ENCODE assay signal across 1 cellular context in genomic region chr6:17311595-17312311, GRCh38.
TF ChIP-seq lines count a peak whose summit lies in the region.

No MANE protein-coding gene starts in this region.

TF ChIP-seq in K562, 482 proteins besides CTCF, POLR2A, EP300 and RAD21 (continued from another document and continues in another):
- no peak for TF ChIP-seq TSHZ1 (CRISPR knock-in tag; IDR thresholded peaks at IDR 0.05)
- TF ChIP-seq ZNF41 (CRISPR knock-in tag; conservative IDR thresholded peaks at IDR 0.05): no peak
- no peak for TF ChIP-seq SIX5 (IDR thresholded peaks at IDR 0.05; ENCODE audit: borderline replicate concordance in 1 of 2, insufficient read depth in 1 of 2, low read depth in 1 of 2, low read length in 2 of 2)
- peak; percentile 28; the same call in 1 of the 2 replicates for TF ChIP-seq SMARCC2 (IDR thresholded peaks at IDR 0.05; ENCODE audit: low read depth)
- TF ChIP-seq SMARCA4 (IDR thresholded peaks at IDR 0.05): peak; percentile 61; the same call in 1 of the 2 replicates
- TF ChIP-seq CCNT2 (IDR thresholded peaks at IDR 0.05; ENCODE audit: borderline replicate concordance, extremely low read depth, insufficient read length, low read depth, low read length): no peak
- TF ChIP-seq ZFX (CRISPR knock-in tag; IDR thresholded peaks at IDR 0.05): no peak
- TF ChIP-seq PCBP1 (IDR thresholded peaks at IDR 0.05; ENCODE audit: low read depth, low read length, poor library complexity, severe bottlenecking): no peak
- TF ChIP-seq ZNF407 (IDR thresholded peaks at IDR 0.05; ENCODE audit: low read depth): no peak
- TF ChIP-seq POU5F1 (IDR thresholded peaks at IDR 0.05; ENCODE audit: borderline replicate concordance, low read depth, low read length, partially characterized antibody): no peak
- no peak for TF ChIP-seq MYNN (IDR thresholded peaks at IDR 0.05)
- no peak for TF ChIP-seq MYNN (CRISPR knock-in tag; IDR thresholded peaks at IDR 0.05)
- TF ChIP-seq MAFF (IDR thresholded peaks at IDR 0.05; ENCODE audit: low read length): peak; percentile 62; the same call in 1 of the 2 replicates
- no peak for TF ChIP-seq ZNF444 (CRISPR knock-in tag; IDR thresholded peaks at IDR 0.05)
- no peak; the same call in 1 of the 2 replicates for TF ChIP-seq LCOR (CRISPR knock-in tag; IDR thresholded peaks at IDR 0.05)
- TF ChIP-seq RBFOX2 (IDR thresholded peaks at IDR 0.05; ENCODE audit: low read depth, low read length): 0 out of 2 replicates have a peak, but pooled peaks have one; percentile 33
- peak; percentile 68 for TF ChIP-seq JUND (IDR thresholded peaks at IDR 0.05; ENCODE audit: borderline replicate concordance, low read depth, low read length)
- peak; percentile 84; the same call in 2 of the 3 replicates for TF ChIP-seq JUND (tag; IDR thresholded peaks at IDR 0.05; ENCODE audit: borderline replicate concordance, low read depth, low read length)
- no peak for TF ChIP-seq BCLAF1 (IDR thresholded peaks at IDR 0.05; ENCODE audit: borderline replicate concordance in 1 of 2, control insufficient read depth in 1 of 2, low read depth in 2 of 2, low read length in 1 of 2)
- TF ChIP-seq SIRT6 (IDR thresholded peaks at IDR 0.05; ENCODE audit: low read depth, low read length): no peak
- TF ChIP-seq ZBTB34 (CRISPR knock-in tag; IDR thresholded peaks at IDR 0.05): no peak
- TF ChIP-seq ZNF140 (CRISPR knock-in tag; IDR thresholded peaks at IDR 0.05): no peak
- TF ChIP-seq CREB3L1 (IDR thresholded peaks at IDR 0.05; ENCODE audit: borderline replicate concordance, low read depth): no peak
- peak; percentile 27; the same call in 1 of the 2 replicates for TF ChIP-seq TFAP4 (CRISPR knock-in tag; IDR thresholded peaks at IDR 0.05; ENCODE audit: borderline replicate concordance)
- no peak for TF ChIP-seq NBN (IDR thresholded peaks at IDR 0.05; ENCODE audit: low read depth)
- no peak for TF ChIP-seq GTF2F1 (IDR thresholded peaks at IDR 0.05; ENCODE audit: low read depth, low read length)
- TF ChIP-seq LEF1 (IDR thresholded peaks at IDR 0.05): peak; percentile 61; the same call in 1 of the 2 replicates
- TF ChIP-seq CREB3 (tag; conservative IDR thresholded peaks at IDR 0.05; ENCODE audit: low read depth): no peak
- TF ChIP-seq ZNF511 (CRISPR knock-in tag; IDR thresholded peaks at IDR 0.05): 0 out of 2 replicates have a peak, but pooled peaks have one; percentile 39
- TF ChIP-seq HMGN3 (IDR thresholded peaks at IDR 0.05; ENCODE audit: borderline replicate concordance, extremely low read depth, insufficient read length, low read depth, low read length): no peak
- TF ChIP-seq JUN (IDR thresholded peaks at IDR 0.05; ENCODE audit: borderline replicate concordance, low read depth, low read length): peak; percentile 94
- peak; percentile 68; the same call in 1 of the 2 replicates for TF ChIP-seq JUN (CRISPR knock-in tag; IDR thresholded peaks at IDR 0.05; ENCODE audit: borderline replicate concordance)
- TF ChIP-seq ZNF316 (IDR thresholded peaks at IDR 0.05): peak; percentile 76
